ENCODE assay signal across 8 cellular contexts in the genomic region with DNA sequence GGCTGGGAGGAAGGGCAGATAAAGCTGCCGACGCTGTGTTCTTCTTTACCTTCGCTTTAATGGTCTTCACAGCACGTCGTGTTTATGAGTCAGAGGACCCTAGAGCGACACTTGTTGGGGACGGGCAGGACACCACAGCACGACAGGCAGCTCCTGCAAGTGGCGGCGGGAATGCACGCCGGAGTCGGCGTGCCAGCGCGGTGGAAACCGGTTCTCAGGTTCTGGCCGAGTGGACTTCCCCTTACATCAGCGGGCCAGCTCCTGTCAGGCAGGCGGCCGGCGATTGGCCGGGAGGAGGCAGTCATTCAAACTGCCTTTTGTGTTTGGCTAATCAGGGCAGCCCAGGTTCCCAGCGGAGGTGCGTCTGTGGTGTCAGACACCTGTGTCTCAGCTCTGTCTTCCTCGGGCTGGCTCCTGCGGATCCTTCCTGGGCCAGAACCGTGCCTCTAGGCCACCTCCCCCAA.
DNase-seq lines count a peak whose midpoint lies in the region; ATAC-seq, FAIRE-seq and TF ChIP-seq lines count a peak whose summit lies in the region.

No MANE protein-coding gene starts in this region.

- DNase-seq in GM19239 (ENCODE audit: insufficient read length, low spot score) (peak; percentile 17), foreskin keratinocyte (peak; percentile 42 to 54), MV-4-11 (lab: John Stamatoyannopoulos, UW) (no peak), urothelium cell line (ENCODE audit: low spot score) (no peak)
- peak; percentile 14 for DNase-seq in activated CD8-positive, alpha-beta memory T cell treated with anti-CD3 and anti-CD28 coated beads, Interleukin-2, amount 50 U/mL, for 4 hours
- DNase-seq in naive thymus-derived CD8-positive, alpha-beta T cell, result peak in 5 of 10 donors; percentile 2 to 28 (median 6)

- peaks cover 2% of the 10 kb centered on the region for H3K36me3 Mint-ChIP-seq in IgD-negative memory B cell
- H3K36me3 Mint-ChIP-seq in naive thymus-derived CD8-positive, alpha-beta T cell, result no peaks in the 10 kb centered on the region

- H3K9ac ChIP-seq in BLaER1, result no peak overlapping the region

- POLR2A ChIA-PET in naive thymus-derived CD8-positive, alpha-beta T cell (lab: Charles Lee), result no interaction called here

- H3K4me1 ChIP-seq in BLaER1 (peaks cover 27% of the 10 kb centered on the region), foreskin keratinocyte (no peaks in the 10 kb centered on the region)

- H3K27me3 ChIP-seq in BLaER1 (peaks cover 23% of the 10 kb centered on the region), foreskin keratinocyte (peaks cover 29% of the 10 kb centered on the region)

- no peak for FAIRE-seq in GM19239 (lab: Jason Lieb, UNC)
- no peak for FAIRE-seq in urothelium cell line (lab: Jason Lieb, UNC)

- TF ChIP-seq CTCF in foreskin keratinocyte (conservative IDR thresholded peaks at IDR 0.05), result peak; percentile 47

- H3K4me2 ChIP-seq in BLaER1, result peak overlapping the region; percentile 65

- peak overlapping the region; percentile 36 for H3K4me3 ChIP-seq in BLaER1

- no peaks in the 10 kb centered on the region for H3K9me3 Mint-ChIP-seq in IgD-negative memory B cell
- no peaks in the 10 kb centered on the region for H3K9me3 Mint-ChIP-seq in naive thymus-derived CD8-positive, alpha-beta T cell

- peak overlapping the region in 3 of 4 donors; percentile 65 to 83 (median 65) for H3K4me3 Mint-ChIP-seq in IgD-negative memory B cell
- H3K4me3 Mint-ChIP-seq in naive thymus-derived CD8-positive, alpha-beta T cell, result peak overlapping the region; percentile 44 to 77 (median 70)

- no peak overlapping the region for H3K27ac ChIP-seq in BLaER1
- no peak overlapping the region for H3K27ac ChIP-seq in foreskin keratinocyte

- H3K9me3 ChIP-seq in BLaER1, result no peaks in the 10 kb centered on the region

- peaks cover 37% of the 10 kb centered on the region for H3K27me3 Mint-ChIP-seq in IgD-negative memory B cell
- H3K27me3 Mint-ChIP-seq in naive thymus-derived CD8-positive, alpha-beta T cell, result peaks cover 16 to 73% (median 46%) of the 10 kb centered on the region in 5 donors

- no peaks in the 10 kb centered on the region for H3K36me3 ChIP-seq in BLaER1

- H3K27ac Mint-ChIP-seq in IgD-negative memory B cell, result no peak overlapping the region
- peak overlapping the region in 3 of 10 donors; percentile 14 to 65 (median 55) for H3K27ac Mint-ChIP-seq in naive thymus-derived CD8-positive, alpha-beta T cell

- peaks cover 0 to 7% (median 0%) of the 10 kb centered on the region in 3 donors for H3K4me1 Mint-ChIP-seq in IgD-negative memory B cell
- peaks cover 4 to 10% (median 8%) of the 10 kb centered on the region in 4 donors for H3K4me1 Mint-ChIP-seq in naive thymus-derived CD8-positive, alpha-beta T cell

- ATAC-seq in foreskin keratinocyte, result peak; percentile 97
- peak; percentile 63 to 75 for ATAC-seq in naive thymus-derived CD8-positive, alpha-beta T cell

- no peaks in the 10 kb centered on the region for H4K20me1 ChIP-seq in BLaER1

Comparison
In these comparisons a context has a peak if more than half of its experiments do, and no peak if none do; other contexts are left out.
1. DNase-seq: peak in GM19239 (single experiment), activated CD8-positive, alpha-beta memory T cell treated with anti-CD3 and anti-CD28 coated beads, Interleukin-2, amount 50 U/mL, for 4 hours (single experiment) and foreskin keratinocyte (2 of 2); none in MV-4-11 (single experiment) and urothelium cell line (single experiment).